Comparison of ENCODE assay signal across 24 cellular contexts in the genomic region with DNA sequence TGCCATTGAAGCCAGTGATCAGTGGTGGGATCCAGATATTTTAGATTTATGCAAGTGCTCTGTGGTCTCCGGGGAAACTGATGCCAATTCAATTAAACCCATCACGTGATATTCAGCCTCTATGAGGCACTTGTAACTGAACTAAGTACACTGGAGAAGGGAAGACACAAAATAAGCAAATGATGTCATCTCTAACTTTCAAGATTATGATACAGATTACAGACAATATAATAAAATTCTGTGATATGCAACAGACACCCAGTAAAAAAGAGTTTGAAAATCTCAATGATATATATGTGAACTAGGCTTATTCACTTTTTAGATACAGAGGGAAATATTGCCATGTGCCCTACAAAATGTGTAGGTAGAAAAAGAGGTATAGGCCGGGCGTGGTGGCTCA.
"Had no signal": no experiment of that assay in that cellular context is flagged by ENCODE, and none has a peak within 500 bp of the region (broad histone marks: within the 10 kb centered on the region; RNA-seq: fewer than 3 reads in every experiment).

No MANE protein-coding gene starts in this region.

- ATAC-seq: effector memory CD8-positive, alpha-beta T cell; esophagus mucosa; gastrocnemius medialis; heart right ventricle; left cardiac atrium; left lung; left ventricle myocardium superior; lower lobe of right lung; mucosa of descending colon had no signal

- DNase-seq: colonic mucosa; cortex of kidney; effector CD8-positive, alpha-beta T cell; effector memory CD8-positive, alpha-beta T cell; endodermal cell; erythroblast; esophagus squamous epithelium; foreskin fibroblast; foreskin melanocyte; gastrocnemius medialis; glutamatergic neuron; head of caudate nucleus; heart right ventricle; hippocampal formation; left cardiac atrium; left lung; left ventricle myocardium superior; lower lobe of right lung; mucosa of descending colon had no signal

- FAIRE-seq: endometrium, islet of Langerhans, keratinocyte had no signal

- H3K27ac ChIP-seq: colonic mucosa, epithelial cell of prostate, esophagus squamous epithelium, gastrocnemius medialis, heart right ventricle, left lung, lower lobe of right lung had no signal

- H3K27me3 ChIP-seq: colonic mucosa, esophagus squamous epithelium, gastrocnemius medialis, left lung had no signal

- H3K4me1 ChIP-seq: colonic mucosa, esophagus squamous epithelium, gastrocnemius medialis, heart right ventricle, left lung, lower lobe of right lung had no signal

- H3K36me3 ChIP-seq: colonic mucosa, esophagus squamous epithelium, gastrocnemius medialis, heart right ventricle, left lung, lower lobe of right lung had no signal

- H3K9me3 ChIP-seq: colonic mucosa, gastrocnemius medialis, heart right ventricle, left lung, lower lobe of right lung, mucosa of descending colon had no signal

- H3K4me3 ChIP-seq: colonic mucosa, esophagus squamous epithelium, gastrocnemius medialis, heart right ventricle, left lung, lower lobe of right lung, mucosa of descending colon had no signal
